33 cellular contexts compared by ENCODE assay signal in the genomic region with DNA sequence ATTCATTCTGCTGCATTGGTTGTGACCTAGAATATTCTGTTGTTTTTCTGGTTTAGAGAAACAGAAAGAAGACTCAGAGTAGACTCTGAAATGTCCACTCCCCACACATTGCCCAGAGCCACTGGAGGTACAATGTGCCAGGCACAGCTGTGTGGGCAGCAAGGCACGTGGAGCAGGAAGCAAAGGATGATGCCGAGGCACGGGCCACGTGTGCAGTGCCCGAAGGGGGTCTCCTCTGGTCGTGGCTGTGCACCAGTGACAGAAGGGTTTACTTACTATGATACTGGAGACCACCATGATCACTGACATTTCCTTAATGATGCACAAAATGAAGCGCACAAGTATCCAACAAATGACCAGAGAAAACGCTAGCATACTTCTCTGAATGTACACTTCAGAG.
"Had no signal": no experiment of that assay in that cellular context is flagged by ENCODE, and none has a peak within 500 bp of the region (broad histone marks: within the 10 kb centered on the region; RNA-seq: fewer than 3 reads in every experiment).

No MANE protein-coding gene starts in this region.

- H3K27me3 ChIP-seq: adrenal gland, ascending aorta, body of pancreas, brain microvascular endothelial cell, breast epithelium, cardiac muscle cell had no signal

- FAIRE-seq: astrocyte, bronchial epithelial cell had no signal

- DNase-seq: activated effector memory CD4-positive, alpha-beta T cell treated with anti-CD3 and anti-CD28 coated beads, Interleukin-2, amount 50 U/mL, for 16 hours; activated effector memory CD4-positive, alpha-beta T cell treated with Interleukin-2 at 50 U/mL for 16 hours; activated gamma-delta T cell; activated gamma-delta T cell treated with Interleukin-2 at 50 U/mL for 16 hours; activated naive CD4-positive, alpha-beta T cell; activated naive CD4-positive, alpha-beta T cell treated with anti-CD3 and anti-CD28 coated beads for 36 hours; activated naive CD4-positive, alpha-beta T cell treated with anti-CD3 and anti-CD28 coated beads, Interleukin-2, amount 10 ng/mL, durations not matched to agents 7 days and 5 days; activated naive CD4-positive, alpha-beta T cell treated with anti-CD3 and anti-CD28 coated beads, Interleukin-2, amount 50 U/mL, for 16 hours; activated naive CD4-positive, alpha-beta T cell treated with Interleukin-2 at 50 U/mL for 16 hours; activated naive CD8-positive, alpha-beta T cell treated with anti-CD3 and anti-CD28 coated beads for 36 hours; activated naive CD8-positive, alpha-beta T cell treated with anti-CD3 and anti-CD28 coated beads, Interleukin-2, amount 10 ng/mL, durations not matched to agents 7 days and 5 days; activated naive CD8-positive, alpha-beta T cell treated with anti-CD3 and anti-CD28 coated beads, Interleukin-2, amount 50 U/mL, for 24 hours; activated T-cell treated with anti-CD3 and anti-CD28 coated beads, Interleukin-2, amount 50 U/mL, for 1 hour; activated T-cell treated with anti-CD3 and anti-CD28 coated beads, Interleukin-2, amount 50 U/mL, for 24 hours; activated T-cell treated with anti-CD3 and anti-CD28 coated beads, Interleukin-2, amount 50 U/mL, for 4 hours; activated T-cell treated with anti-CD3 and anti-CD28 coated beads, Interleukin-2, amount 50 U/mL, for 48 hours; activated T-cell treated with anti-CD3 and anti-CD28 coated beads, Interleukin-2, amount 50 U/mL, for 72 hours; adrenal gland; amniotic stem cell; amygdala; anterior cingulate cortex; aorta; body of pancreas; brain microvascular endothelial cell; central memory CD4-positive, alpha-beta T cell; cerebellar nuclear complex had no signal

- ATAC-seq: activated naive CD4-positive, alpha-beta T cell treated with anti-CD3 and anti-CD28 coated beads, Interleukin-2, amount 50 U/mL, for 72 hours; activated naive CD8-positive, alpha-beta T cell treated with anti-CD3 and anti-CD28 coated beads, Interleukin-2, amount 50 U/mL, for 24 hours; activated T-cell treated with anti-CD3 and anti-CD28 coated beads, Interleukin-2, amount 50 U/mL, for 4 hours; activated T-cell treated with anti-CD3 and anti-CD28 coated beads, Interleukin-2, amount 50 U/mL, for 72 hours; activated T-helper 17 cell treated with anti-CD3 and anti-CD28 coated beads, Interleukin-2, amount 50 U/mL, for 72 hours; body of pancreas had no signal

- H3K4me1 ChIP-seq: adrenal gland, ascending aorta, body of pancreas, breast epithelium had no signal

- H3K9me3 ChIP-seq: adrenal gland, ascending aorta, body of pancreas, breast epithelium had no signal

- H3K4me3 ChIP-seq: adrenal gland, ascending aorta, body of pancreas, breast epithelium, cardiac muscle cell had no signal

- H3K36me3 ChIP-seq: adrenal gland, ascending aorta, brain microvascular endothelial cell, breast epithelium, cardiac muscle cell had no signal

- H3K27ac ChIP-seq: adrenal gland, ascending aorta, body of pancreas, brain microvascular endothelial cell, breast epithelium had no signal
